Comparison of ENCODE assay signal across 8 cellular contexts in the genomic region with DNA sequence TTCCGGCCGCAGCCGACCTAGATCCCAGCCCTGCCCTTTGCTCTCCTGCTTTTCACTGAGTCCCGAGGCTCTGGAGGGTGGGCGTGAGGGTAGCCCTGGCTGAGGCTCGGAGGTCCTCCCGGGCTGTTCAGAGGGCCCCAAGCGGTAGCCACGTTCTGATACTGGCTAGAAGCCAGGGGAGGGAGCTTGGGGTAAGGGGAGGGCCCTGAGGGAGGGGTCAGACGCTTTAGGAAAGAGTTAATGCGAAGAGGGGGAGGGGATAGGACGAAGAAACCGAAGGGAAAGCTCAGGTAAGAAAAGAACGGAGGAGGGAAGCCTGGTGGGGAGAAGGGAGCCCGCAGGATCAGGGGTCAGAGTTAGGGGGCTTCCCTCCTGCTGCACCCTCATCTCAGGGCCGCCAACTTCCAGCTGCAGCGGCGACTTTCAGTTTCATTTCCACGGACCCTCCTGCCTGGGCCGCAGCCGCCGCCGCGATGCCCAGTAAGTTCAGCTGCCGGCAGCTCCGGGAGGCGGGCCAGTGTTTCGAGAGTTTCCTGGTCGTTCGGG. TPM values are rescaled to one million over a fixed set of nuclear protein-coding genes. Genes with fewer than 3 reads are reported as not detected.
DNase-seq lines count a peak whose midpoint lies in the region; ATAC-seq and TF ChIP-seq lines count a peak whose summit lies in the region.

A gene with protein sequence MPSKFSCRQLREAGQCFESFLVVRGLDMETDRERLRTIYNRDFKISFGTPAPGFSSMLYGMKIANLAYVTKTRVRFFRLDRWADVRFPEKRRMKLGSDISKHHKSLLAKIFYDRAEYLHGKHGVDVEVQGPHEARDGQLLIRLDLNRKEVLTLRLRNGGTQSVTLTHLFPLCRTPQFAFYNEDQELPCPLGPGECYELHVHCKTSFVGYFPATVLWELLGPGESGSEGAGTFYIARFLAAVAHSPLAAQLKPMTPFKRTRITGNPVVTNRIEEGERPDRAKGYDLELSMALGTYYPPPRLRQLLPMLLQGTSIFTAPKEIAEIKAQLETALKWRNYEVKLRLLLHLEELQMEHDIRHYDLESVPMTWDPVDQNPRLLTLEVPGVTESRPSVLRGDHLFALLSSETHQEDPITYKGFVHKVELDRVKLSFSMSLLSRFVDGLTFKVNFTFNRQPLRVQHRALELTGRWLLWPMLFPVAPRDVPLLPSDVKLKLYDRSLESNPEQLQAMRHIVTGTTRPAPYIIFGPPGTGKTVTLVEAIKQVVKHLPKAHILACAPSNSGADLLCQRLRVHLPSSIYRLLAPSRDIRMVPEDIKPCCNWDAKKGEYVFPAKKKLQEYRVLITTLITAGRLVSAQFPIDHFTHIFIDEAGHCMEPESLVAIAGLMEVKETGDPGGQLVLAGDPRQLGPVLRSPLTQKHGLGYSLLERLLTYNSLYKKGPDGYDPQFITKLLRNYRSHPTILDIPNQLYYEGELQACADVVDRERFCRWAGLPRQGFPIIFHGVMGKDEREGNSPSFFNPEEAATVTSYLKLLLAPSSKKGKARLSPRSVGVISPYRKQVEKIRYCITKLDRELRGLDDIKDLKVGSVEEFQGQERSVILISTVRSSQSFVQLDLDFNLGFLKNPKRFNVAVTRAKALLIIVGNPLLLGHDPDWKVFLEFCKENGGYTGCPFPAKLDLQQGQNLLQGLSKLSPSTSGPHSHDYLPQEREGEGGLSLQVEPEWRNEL (plus strand): TSS at position 220 of the 546 bp plus-strand sequence. CDS start 254 bp downstream, at position 474.

- H3K4me1 Mint-ChIP-seq in activated CD8-positive, alpha-beta T cell treated with anti-CD3 and anti-CD28 coated beads for 36 hours (ENCODE audit: low read depth): peaks cover 56% of the 10 kb centered on the region

- peak; percentile 54 for ATAC-seq in GM19043 (IDR thresholded peaks at IDR 0.05; ENCODE audit: low read depth, unreplicated experiment)
- peak; percentile 73 for ATAC-seq in HG03354 (IDR thresholded peaks at IDR 0.05; ENCODE audit: poor library complexity, severe bottlenecking, unreplicated experiment)
- ATAC-seq in activated CD8-positive, alpha-beta T cell treated with anti-CD3 and anti-CD28 coated beads for 36 hours: peak; percentile 80

- H3K4me3 ChIP-seq in AG04450 (ENCODE audit: low read depth, low read length): peak within 1 kb of the TSS; percentile 80

- peak within 1 kb of the TSS; percentile 97 for H3K27ac Mint-ChIP-seq in activated CD8-positive, alpha-beta T cell treated with anti-CD3 and anti-CD28 coated beads for 36 hours

- DNase-seq in AG04450 (ENCODE audit: low read depth, low spot score) (peak; percentile 36), NCI-H748 treated with DMSO at 0.1 percent for 48 hours (lab: John Stamatoyannopoulos, UW) (peak; percentile 63), medulla oblongata (ENCODE audit: extremely low spot score) (peak; percentile 53)
- peak; percentile 75 for DNase-seq in activated CD8-positive, alpha-beta T cell treated with anti-CD3 and anti-CD28 coated beads for 36 hours
- DNase-seq in effector CD8-positive, alpha-beta T cell (lab: John Stamatoyannopoulos, UW): peak; percentile 21
- peak; percentile 3 for DNase-seq in stimulated activated CD8-positive, alpha-beta memory T cell treated with anti-CD3 and anti-CD28 coated beads, Interleukin-12 subunit alpha, Interleukin-12 subunit beta, amount 100 ng/mL, for 24 hours (ENCODE audit: extremely low read depth)

- CTCF ChIA-PET in AG04450 (lab: Charles Lee): interaction anchor here (0.9 to 3.5 kb wide), 9 partner anchors 22 to 398 kb away, joined by 3 to 26 read pairs (median 4); no protein-coding TSS in a partner anchor
- CTCF ChIA-PET in activated CD8-positive, alpha-beta T cell treated with anti-CD3 and anti-CD28 coated beads for 36 hours (lab: Charles Lee): interaction anchor here (0.7 to 4.3 kb wide), 12 partner anchors 18 to 283 kb away, joined by 3 to 19 read pairs (median 3); a partner anchor contains a TSS

- no peaks in the 10 kb centered on the region for H3K27me3 Mint-ChIP-seq in activated CD8-positive, alpha-beta T cell treated with anti-CD3 and anti-CD28 coated beads for 36 hours

- H3K27me3 ChIP-seq in AG04450 (ENCODE audit: control insufficient read depth, insufficient read depth, low read length): no peaks in the 10 kb centered on the region

- H3K9me3 ChIP-seq in AG04450 (ENCODE audit: control insufficient read depth, insufficient read depth, low read length): no peaks in the 10 kb centered on the region

- no peak for TF ChIP-seq CTCF in AG04450 (IDR thresholded peaks at IDR 0.05; ENCODE audit: low read depth, low read length)
- no peak for TF ChIP-seq CTCF in activated CD8-positive, alpha-beta T cell treated with anti-CD3 and anti-CD28 coated beads for 36 hours (IDR thresholded peaks at IDR 0.05)

- peaks cover 47% of the 10 kb centered on the region for H3K36me3 Mint-ChIP-seq in activated CD8-positive, alpha-beta T cell treated with anti-CD3 and anti-CD28 coated beads for 36 hours (ENCODE audit: low read depth)

- intact Hi-C loops in activated CD8-positive, alpha-beta T cell treated with anti-CD3 and anti-CD28 coated beads for 36 hours (cut with micrococcal nuclease): loop anchor here (5.0 kb wide), 2 partner anchors 33 to 52 kb away; a partner anchor contains a TSS

- peak within 1 kb of the TSS; percentile 95 for H3K4me3 Mint-ChIP-seq in activated CD8-positive, alpha-beta T cell treated with anti-CD3 and anti-CD28 coated beads for 36 hours

- no peaks in the 10 kb centered on the region for H3K9me3 Mint-ChIP-seq in activated CD8-positive, alpha-beta T cell treated with anti-CD3 and anti-CD28 coated beads for 36 hours

- H3K27ac ChIP-seq in AG04450 (ENCODE audit: low read depth, low read length): peak within 1 kb of the TSS; percentile 86

- POLR2A ChIA-PET in AG04450 (lab: Yijun Ruan, JAX): interaction anchor here (0.6 to 2.4 kb wide), 12 partner anchors 13 to 178 kb away, joined by 3 to 25 read pairs (median 4); a partner anchor contains a TSS
- POLR2A ChIA-PET in activated CD8-positive, alpha-beta T cell treated with anti-CD3 and anti-CD28 coated beads for 36 hours (lab: Charles Lee): interaction anchor here (0.6 to 5.0 kb wide), 21 partner anchors 11 to 421 kb away, joined by 3 to 59 read pairs (median 5); a partner anchor contains a TSS

RNA-seq across cellular contexts. Expression of the gene that starts here (rescaled TPM):
- polyA plus RNA-seq in AG04450 (2011; rRNA removed): 58.1 and 59.2 TPM in 2 replicates
- polyA minus RNA-seq in AG04450 (2011; rRNA and poly(A)+ RNA removed): 107 and 127 TPM in 2 replicates
- total RNA-seq in activated CD8-positive, alpha-beta T cell treated with anti-CD3 and anti-CD28 coated beads for 36 hours: 10 to 100 TPM; 77.2 to 78.5 TPM

Comparison
In these comparisons a context has a peak if more than half of its experiments do, and no peak if none do; other contexts are left out.
1. Peak in every context shown above with its lines: DNase-seq, ATAC-seq, H3K4me3 ChIP-seq and H3K27ac ChIP-seq.
2. DNase-seq: peak in every context shown above with its lines; median percentile 75 in activated CD8-positive, alpha-beta T cell treated with anti-CD3 and anti-CD28 coated beads for 36 hours; 63 in NCI-H748 treated with DMSO at 0.1 percent for 48 hours; 53 in medulla oblongata; 36 in AG04450; 21 in effector CD8-positive, alpha-beta T cell; 3 in stimulated activated CD8-positive, alpha-beta memory T cell treated with anti-CD3 and anti-CD28 coated beads, Interleukin-12 subunit alpha, Interleukin-12 subunit beta, amount 100 ng/mL, for 24 hours.